In the genomic region with DNA sequence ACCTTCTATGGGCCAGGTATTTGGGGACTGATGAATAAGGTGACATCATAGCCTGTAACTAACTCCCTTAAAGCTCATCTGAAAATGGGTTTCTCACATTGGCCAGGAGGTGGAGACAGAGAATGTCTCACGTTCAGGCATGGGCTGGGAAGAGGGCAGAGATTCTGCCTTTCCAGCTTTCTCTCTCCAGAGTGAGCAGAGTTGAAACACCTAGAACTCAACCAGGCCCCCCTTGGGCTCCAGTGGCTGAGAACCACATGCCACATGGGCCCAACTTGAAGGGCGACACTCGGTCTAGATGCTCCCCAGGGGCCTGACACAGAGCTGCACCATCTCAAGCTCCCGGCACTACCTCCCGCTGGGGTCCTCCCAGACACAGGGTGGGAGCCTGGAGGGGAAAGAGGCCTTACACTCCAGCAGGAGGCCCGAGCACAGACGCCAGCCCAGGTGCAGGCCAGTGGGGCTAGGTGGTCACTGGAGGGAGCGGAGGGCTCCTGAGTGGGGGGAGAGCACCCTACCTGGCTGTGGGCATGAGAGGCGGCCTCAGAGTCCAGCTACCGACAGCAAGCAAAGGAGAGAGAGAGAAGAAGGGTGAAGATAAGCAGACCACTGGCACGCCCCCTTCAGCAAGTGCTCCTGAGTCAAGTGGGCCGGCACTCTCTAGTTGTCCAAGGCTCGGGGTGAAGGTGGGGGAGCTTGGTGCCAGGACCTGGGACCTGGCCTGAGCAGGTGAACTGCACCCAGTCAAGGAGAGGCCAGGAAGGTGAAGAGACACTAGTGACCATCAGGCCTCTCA, we compare ENCODE assay signal across 8 cellular contexts. TPM values are rescaled to one million over a fixed set of nuclear protein-coding genes. Genes with fewer than 3 reads are reported as not detected.
DNase-seq lines count a peak whose midpoint lies in the region; ATAC-seq and TF ChIP-seq lines count a peak whose summit lies in the region.

No MANE protein-coding gene starts in this region.

- peak overlapping the region; percentile 72 for H3K27ac ChIP-seq in psoas muscle

- TF ChIP-seq CTCF in psoas muscle (IDR thresholded peaks at IDR 0.05): peak; percentile 62

- peak; percentile 94 to 96 for ATAC-seq in activated CD4-positive, CD25-positive, alpha-beta regulatory T cell treated with anti-CD3 and anti-CD28 coated beads, Interleukin-2, amount 50 U/mL, for 24 hours
- ATAC-seq in Right ventricle myocardium superior (ENCODE audit: poor library complexity): peak; percentile 81
- ATAC-seq in psoas muscle: peak; percentile 66 to 76 (median 74)
- ATAC-seq in GM21381 (IDR thresholded peaks at IDR 0.05; ENCODE audit: unreplicated experiment): no peak

- H3K4me1 Mint-ChIP-seq in activated naive CD4-positive, alpha-beta T cell treated with anti-CD3 and anti-CD28 coated beads, Interleukin-2, amount 10 ng/mL, durations not matched to agents 7 days and 5 days: peaks cover 3% of the 10 kb centered on the region

- 68 to 71% (median 70%) methylated on average over 13 of the region's 13 CpGs for WGBS in psoas muscle, 3 donors

- peaks cover 13 to 99% of the 10 kb centered on the region in 2 donors for H3K36me3 ChIP-seq in psoas muscle (ENCODE audit: insufficient read depth in 1 of 2, low read depth in 1 of 2)

- peaks cover 39% of the 10 kb centered on the region for H3K4me1 ChIP-seq in psoas muscle

- no peak overlapping the region for H3K4me3 ChIP-seq in psoas muscle

- no peak for DNase-seq in activated CD4-positive, CD25-positive, alpha-beta regulatory T cell treated with anti-CD3 and anti-CD28 coated beads, Interleukin-2, amount 50 U/mL, for 72 hours
- DNase-seq in HPDE6-E6E7 (ENCODE audit: extremely low spot score) (peak; percentile 73), NCI-H69 (lab: John Stamatoyannopoulos, UW) (peak; percentile 84), Right ventricle myocardium superior (no peak), psoas muscle (no peak)
- DNase-seq in activated naive CD4-positive, alpha-beta T cell treated with anti-CD3 and anti-CD28 coated beads, Interleukin-2, amount 10 ng/mL, durations not matched to agents 7 days and 5 days: peak; percentile 66

- no peaks in the 10 kb centered on the region for H3K9me3 Mint-ChIP-seq in activated naive CD4-positive, alpha-beta T cell treated with anti-CD3 and anti-CD28 coated beads, Interleukin-2, amount 10 ng/mL, durations not matched to agents 7 days and 5 days

- peaks cover 8% of the 10 kb centered on the region for H3K36me3 Mint-ChIP-seq in activated naive CD4-positive, alpha-beta T cell treated with anti-CD3 and anti-CD28 coated beads, Interleukin-2, amount 10 ng/mL, durations not matched to agents 7 days and 5 days

- no peaks in the 10 kb centered on the region for H3K9me3 ChIP-seq in psoas muscle

- CTCF ChIA-PET in activated naive CD4-positive, alpha-beta T cell treated with anti-CD3 and anti-CD28 coated beads, Interleukin-2, amount 10 ng/mL, durations not matched to agents 7 days and 5 days (lab: Charles Lee): interaction anchor here (0.6 to 25.0 kb wide), 36 partner anchors 9 to 246 kb away, joined by 3 to 482 read pairs (median 4); a partner anchor contains a TSS

- H3K4me3 Mint-ChIP-seq in activated naive CD4-positive, alpha-beta T cell treated with anti-CD3 and anti-CD28 coated beads, Interleukin-2, amount 10 ng/mL, durations not matched to agents 7 days and 5 days: no peak overlapping the region

- H3K27me3 Mint-ChIP-seq in activated naive CD4-positive, alpha-beta T cell treated with anti-CD3 and anti-CD28 coated beads, Interleukin-2, amount 10 ng/mL, durations not matched to agents 7 days and 5 days: no peaks in the 10 kb centered on the region

- intact Hi-C loops in Right ventricle myocardium superior (cut with DNase I) (no loop called here), psoas muscle (cut with DNase I) (no loop called here)

- H3K27me3 ChIP-seq in psoas muscle (ENCODE audit: insufficient read depth in 3 of 3, low read length in 2 of 3): no peaks in the 10 kb centered on the region

- no peak overlapping the region for H3K27ac Mint-ChIP-seq in activated naive CD4-positive, alpha-beta T cell treated with anti-CD3 and anti-CD28 coated beads, Interleukin-2, amount 10 ng/mL, durations not matched to agents 7 days and 5 days

RNA-seq across cellular contexts. Expression of a gene that starts 55.9 kb away (rescaled TPM):
- total RNA-seq in Right ventricle myocardium superior (393 TPM), psoas muscle (1,000 to 10,000 TPM in 2 of 4 donors, 100 to 1,000 TPM in 2; 770 to 1,274 (median 938) TPM)
- polyA plus RNA-seq in psoas muscle: 100 to 1,000 TPM; 142 to 538 (median 318) TPM

Comparison
In these comparisons a context has a peak if more than half of its experiments do, and no peak if none do; other contexts are left out.
1. DNase-seq: peak in HPDE6-E6E7 (single experiment), NCI-H69 (single experiment) and activated naive CD4-positive, alpha-beta T cell treated with anti-CD3 and anti-CD28 coated beads, Interleukin-2, amount 10 ng/mL, durations not matched to agents 7 days and 5 days (single experiment); none in activated CD4-positive, CD25-positive, alpha-beta regulatory T cell treated with anti-CD3 and anti-CD28 coated beads, Interleukin-2, amount 50 U/mL, for 72 hours (single experiment), Right ventricle myocardium superior (single experiment) and psoas muscle (0 of 2).